Comparison of ENCODE assay signal across 16 cellular contexts in the genomic region with DNA sequence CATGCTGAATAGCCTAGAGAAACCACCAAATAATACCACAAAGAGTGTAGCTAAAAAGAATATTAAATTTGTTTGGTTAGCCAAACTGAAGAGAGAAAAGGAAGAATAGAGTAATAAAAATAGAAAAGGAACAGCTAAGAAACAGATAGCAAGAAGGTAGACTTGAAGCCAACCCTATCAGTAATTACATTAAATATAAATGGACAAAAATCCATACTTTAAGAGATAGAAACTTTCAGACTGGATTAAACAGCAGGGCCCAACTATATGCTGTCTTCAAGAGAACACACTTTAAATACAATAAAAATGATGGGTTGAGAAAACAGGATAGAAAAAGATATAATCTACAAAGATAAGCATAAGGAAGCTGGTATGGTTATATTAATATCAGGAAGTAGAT. TPM values are rescaled to one million over a fixed set of nuclear protein-coding genes. Genes with fewer than 3 reads are reported as not detected.
DNase-seq lines count a peak whose midpoint lies in the region; ATAC-seq lines count a peak whose summit lies in the region.
"Had no signal": no experiment of that assay in that cellular context is flagged by ENCODE, and none has a peak within 500 bp of the region (broad histone marks: within the 10 kb centered on the region; RNA-seq: fewer than 3 reads in every experiment).

No MANE protein-coding gene starts in this region.

- no peaks in the 10 kb centered on the region for H3K27me3 Mint-ChIP-seq in activated CD8-positive, alpha-beta memory T cell treated with anti-CD3 and anti-CD28 coated beads, Interleukin-2, amount 10 ng/mL, durations not matched to agents 7 days and 5 days
- H3K27me3 Mint-ChIP-seq in activated naive CD8-positive, alpha-beta T cell = no peaks in the 10 kb centered on the region
- H3K27me3 Mint-ChIP-seq in activated naive CD8-positive, alpha-beta T cell treated with anti-CD3 and anti-CD28 coated beads for 36 hours = no peaks in the 10 kb centered on the region

- ATAC-seq in activated CD8-positive, alpha-beta memory T cell treated with anti-CD3 and anti-CD28 coated beads, Interleukin-2, amount 10 ng/mL, durations not matched to agents 7 days and 5 days = no peak
- no peak for ATAC-seq in stimulated activated effector memory CD8-positive, alpha-beta T cell treated with anti-CD3 and anti-CD28 coated beads, Interleukin-12 subunit alpha, Interleukin-12 subunit beta, amount 100 ng/mL, for 72 hours
- no peak for ATAC-seq in GM21367 (IDR thresholded peaks at IDR 0.05; ENCODE audit: unreplicated experiment)
- ATAC-seq: GM12878 had no signal

- H3K4me3 Mint-ChIP-seq in activated CD8-positive, alpha-beta memory T cell treated with anti-CD3 and anti-CD28 coated beads, Interleukin-2, amount 10 ng/mL, durations not matched to agents 7 days and 5 days = no peak overlapping the region
- H3K4me3 Mint-ChIP-seq in activated naive CD8-positive, alpha-beta T cell = no peak overlapping the region
- no peak overlapping the region for H3K4me3 Mint-ChIP-seq in activated naive CD8-positive, alpha-beta T cell treated with anti-CD3 and anti-CD28 coated beads for 36 hours
- no peak overlapping the region for H3K4me3 Mint-ChIP-seq in stimulated activated effector memory CD8-positive, alpha-beta T cell treated with anti-CD3 and anti-CD28 coated beads, Interleukin-12 subunit alpha, Interleukin-12 subunit beta, amount 100 ng/mL, for 72 hours

- peaks cover 3% of the 10 kb centered on the region for H3K9me3 Mint-ChIP-seq in activated CD8-positive, alpha-beta memory T cell treated with anti-CD3 and anti-CD28 coated beads, Interleukin-2, amount 10 ng/mL, durations not matched to agents 7 days and 5 days (ENCODE audit: low read depth)
- H3K9me3 Mint-ChIP-seq in activated naive CD8-positive, alpha-beta T cell (ENCODE audit: low read depth) = no peaks in the 10 kb centered on the region
- H3K9me3 Mint-ChIP-seq in activated naive CD8-positive, alpha-beta T cell treated with anti-CD3 and anti-CD28 coated beads for 36 hours = peaks cover 15% of the 10 kb centered on the region
- H3K9me3 Mint-ChIP-seq in stimulated activated effector memory CD8-positive, alpha-beta T cell treated with anti-CD3 and anti-CD28 coated beads, Interleukin-12 subunit alpha, Interleukin-12 subunit beta, amount 100 ng/mL, for 72 hours = no peaks in the 10 kb centered on the region

- peaks cover 57% of the 10 kb centered on the region for H3K4me1 Mint-ChIP-seq in activated CD8-positive, alpha-beta memory T cell treated with anti-CD3 and anti-CD28 coated beads, Interleukin-2, amount 10 ng/mL, durations not matched to agents 7 days and 5 days
- peaks cover 29% of the 10 kb centered on the region for H3K4me1 Mint-ChIP-seq in activated naive CD8-positive, alpha-beta T cell (ENCODE audit: low read depth)
- H3K4me1 Mint-ChIP-seq in activated naive CD8-positive, alpha-beta T cell treated with anti-CD3 and anti-CD28 coated beads for 36 hours = peaks cover 32% of the 10 kb centered on the region
- H3K4me1 Mint-ChIP-seq in stimulated activated effector memory CD8-positive, alpha-beta T cell treated with anti-CD3 and anti-CD28 coated beads, Interleukin-12 subunit alpha, Interleukin-12 subunit beta, amount 100 ng/mL, for 72 hours = peaks cover 50% of the 10 kb centered on the region

- peak overlapping the region; percentile 29 for H3K27ac Mint-ChIP-seq in activated CD8-positive, alpha-beta memory T cell treated with anti-CD3 and anti-CD28 coated beads, Interleukin-2, amount 10 ng/mL, durations not matched to agents 7 days and 5 days
- peak overlapping the region; percentile 22 for H3K27ac Mint-ChIP-seq in activated naive CD8-positive, alpha-beta T cell
- H3K27ac Mint-ChIP-seq in activated naive CD8-positive, alpha-beta T cell treated with anti-CD3 and anti-CD28 coated beads for 36 hours = no peak overlapping the region
- peak overlapping the region; percentile 17 for H3K27ac Mint-ChIP-seq in stimulated activated effector memory CD8-positive, alpha-beta T cell treated with anti-CD3 and anti-CD28 coated beads, Interleukin-12 subunit alpha, Interleukin-12 subunit beta, amount 100 ng/mL, for 72 hours

- DNase-seq in activated CD8-positive, alpha-beta memory T cell treated with anti-CD3 and anti-CD28 coated beads, Interleukin-2, amount 10 ng/mL, durations not matched to agents 7 days and 5 days = no peak
- DNase-seq in activated CD8-positive, alpha-beta memory T cell treated with anti-CD3 and anti-CD28 coated beads for 24 hours = no peak
- DNase-seq in activated naive CD8-positive, alpha-beta T cell treated with anti-CD3 and anti-CD28 coated beads for 36 hours = no peak
- DNase-seq in GF-D8 (lab: John Stamatoyannopoulos, UW) = peak; percentile 8
- DNase-seq in stimulated activated effector memory CD8-positive, alpha-beta T cell treated with anti-CD3 and anti-CD28 coated beads, Interleukin-12 subunit alpha, Interleukin-12 subunit beta, amount 100 ng/mL, for 72 hours (ENCODE audit: low spot score in 2 of 2) = no peak
- DNase-seq: BE2C, Calu3, DMS 273 treated with DMSO at 0.1 percent for 48 hours, GM23248, H7, IMR-90 had no signal

- H3K36me3 Mint-ChIP-seq in activated CD8-positive, alpha-beta memory T cell treated with anti-CD3 and anti-CD28 coated beads, Interleukin-2, amount 10 ng/mL, durations not matched to agents 7 days and 5 days = peaks cover 75% of the 10 kb centered on the region
- H3K36me3 Mint-ChIP-seq in activated naive CD8-positive, alpha-beta T cell = peaks cover 33% of the 10 kb centered on the region
- peaks cover 86% of the 10 kb centered on the region for H3K36me3 Mint-ChIP-seq in activated naive CD8-positive, alpha-beta T cell treated with anti-CD3 and anti-CD28 coated beads for 36 hours
- H3K36me3 Mint-ChIP-seq in stimulated activated effector memory CD8-positive, alpha-beta T cell treated with anti-CD3 and anti-CD28 coated beads, Interleukin-12 subunit alpha, Interleukin-12 subunit beta, amount 100 ng/mL, for 72 hours = peaks cover 100% of the 10 kb centered on the region

- CTCF ChIA-PET in activated CD8-positive, alpha-beta memory T cell treated with anti-CD3 and anti-CD28 coated beads, Interleukin-2, amount 10 ng/mL, durations not matched to agents 7 days and 5 days (lab: Charles Lee) = interaction anchor here (1.1 to 1.2 kb wide), 2 partner anchors 55 to 56 kb away, joined by 4 to 6 read pairs; no protein-coding TSS in a partner anchor

RNA-seq across cellular contexts. Expression of gene IL2RA, which starts 31.2 kb away (rescaled TPM):
- total RNA-seq in activated CD8-positive, alpha-beta memory T cell treated with anti-CD3 and anti-CD28 coated beads, Interleukin-2, amount 10 ng/mL, durations not matched to agents 7 days and 5 days = 100 to 1,000 TPM; 302 to 832 TPM
- total RNA-seq in activated naive CD8-positive, alpha-beta T cell treated with anti-CD3 and anti-CD28 coated beads for 36 hours = 100 to 1,000 TPM; 680 to 698 TPM
- total RNA-seq: Calu3, Daoy, GM23248, H7, HT-29, IMR-90 had no signal

RNA-seq across cellular contexts. Expression of gene IL15RA, which starts 53.6 kb away (rescaled TPM):
- total RNA-seq in activated CD8-positive, alpha-beta memory T cell treated with anti-CD3 and anti-CD28 coated beads, Interleukin-2, amount 10 ng/mL, durations not matched to agents 7 days and 5 days = 10 to 100 TPM; 31.1 to 31.7 TPM
- total RNA-seq in activated naive CD8-positive, alpha-beta T cell treated with anti-CD3 and anti-CD28 coated beads for 36 hours = 10 to 100 TPM; 27.8 to 30.0 TPM

RNA-seq across cellular contexts. Expression of gene RBM17, which starts 57.9 kb away (rescaled TPM):
- 100 to 1,000 TPM; 205 to 267 TPM for total RNA-seq in activated CD8-positive, alpha-beta memory T cell treated with anti-CD3 and anti-CD28 coated beads, Interleukin-2, amount 10 ng/mL, durations not matched to agents 7 days and 5 days
- 100 to 1,000 TPM; 337 to 355 TPM for total RNA-seq in activated naive CD8-positive, alpha-beta T cell treated with anti-CD3 and anti-CD28 coated beads for 36 hours
